In the genomic region with DNA sequence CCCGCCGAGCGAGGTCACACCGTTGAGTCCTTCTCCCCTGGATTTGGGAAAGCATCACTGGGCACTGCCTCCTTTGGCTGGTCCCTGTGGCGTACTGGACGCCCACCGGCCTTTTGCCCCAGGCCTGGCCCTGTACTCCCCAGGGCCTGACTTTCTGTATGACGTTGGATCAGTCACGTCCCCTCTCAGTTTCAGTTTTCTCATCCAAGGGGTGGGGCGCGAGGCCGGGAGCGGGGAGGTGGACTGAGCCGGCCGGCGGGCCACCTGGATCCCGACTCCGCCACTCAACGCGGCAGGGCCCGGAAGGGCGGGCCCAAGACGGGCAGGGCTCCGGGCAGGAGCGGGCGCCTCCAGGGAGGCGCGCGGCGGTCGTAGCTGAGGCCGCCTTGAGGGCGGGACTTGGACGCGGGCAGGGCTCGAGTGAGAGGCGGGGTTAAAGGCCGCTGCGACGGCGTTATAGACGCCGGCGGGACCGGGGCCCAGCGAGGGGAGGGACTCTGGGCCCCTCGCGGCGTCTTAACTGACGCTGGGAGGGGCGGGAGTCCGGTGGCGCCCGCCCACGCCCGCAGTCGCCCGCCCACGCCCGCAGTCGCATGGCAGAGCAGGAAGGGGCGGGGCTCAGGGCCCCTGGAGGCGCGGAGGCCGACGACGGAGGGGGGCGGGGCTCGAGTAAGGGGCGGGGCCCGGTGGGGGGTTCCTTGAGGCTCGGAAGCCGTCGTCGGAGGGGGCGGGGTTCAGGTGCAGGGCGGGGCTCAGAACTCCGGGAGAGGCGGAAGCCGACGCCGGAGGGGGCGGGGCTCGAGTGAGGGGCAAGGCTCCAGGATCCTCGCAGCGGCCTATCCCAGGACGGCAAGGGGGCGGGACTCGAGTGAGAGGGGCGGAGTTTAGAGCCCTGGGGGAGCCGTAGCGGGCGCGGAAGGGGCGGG, we compare ENCODE assay signal across 8 cellular contexts. TPM values are rescaled to one million over a fixed set of nuclear protein-coding genes. Genes with fewer than 3 reads are reported as not detected.
DNase-seq lines count a peak whose midpoint lies in the region; ATAC-seq and TF ChIP-seq lines count a peak whose summit lies in the region.

No MANE protein-coding gene starts in this region.

- intact Hi-C loops in left ventricle myocardium inferior (cut with micrococcal nuclease) (no loop called here), posterior vena cava (cut with DNase I) (loop anchor here (5.0 to 10.0 kb wide), 2 partner anchors 359 to 648 kb away; partner anchors contain the start of genes FAM120A (in 1 of the 2) and FAM120AOS (in 1 of the 2))

- peak overlapping the region; percentile 96 for H3K27ac Mint-ChIP-seq in T-cell

- TF ChIP-seq CTCF in left ventricle myocardium inferior (IDR thresholded peaks at IDR 0.05; ENCODE audit: borderline replicate concordance) (no peak), upper lobe of left lung (IDR thresholded peaks at IDR 0.05) (no peak)

- POLR2A ChIA-PET in T-cell (lab: Charles Lee), result interaction anchor here in 1 of 2 donors (0.6 kb wide), 2 partner anchors 36 to 66 kb away, joined by 3 read pairs; no protein-coding TSS in a partner anchor

- TF ChIP-seq POLR2A in GM15510 (IDR thresholded peaks at IDR 0.05; ENCODE audit: borderline replicate concordance, extremely low read depth, insufficient read length) (peak; percentile 80), upper lobe of left lung (IDR thresholded peaks at IDR 0.05) (peak; percentile 54 to 90 (median 78))

- H3K4me1 Mint-ChIP-seq in T-cell, result peaks cover 75 to 76% (median 76%) of the 10 kb centered on the region in 3 donors

- peak; percentile 59 for ATAC-seq in HG02884 (IDR thresholded peaks at IDR 0.05; ENCODE audit: unreplicated experiment)
- ATAC-seq in T-cell (replicated peaks in 1 of 4), result peak; percentile 78 to 84 (median 80)
- peak; percentile 93 to 96 for ATAC-seq in upper lobe of left lung (ENCODE audit: low FRiP score in 2 of 2)

- peak in 1 of 4 donors; percentile 4 for TF ChIP-seq EP300 in upper lobe of left lung (IDR thresholded peaks at IDR 0.05)

- H3K9me3 Mint-ChIP-seq in T-cell, result peaks cover 0 to 7% (median 4%) of the 10 kb centered on the region in 3 donors

- H3K27ac ChIP-seq in left ventricle myocardium inferior (replicated peaks), result peak overlapping the region; percentile 97
- H3K27ac ChIP-seq in upper lobe of left lung, result peak overlapping the region; percentile 89 to 98 (median 97)

- H3K4me3 Mint-ChIP-seq in T-cell, result peak overlapping the region; percentile 74 to 90 (median 84)

- peak; percentile 92 for DNase-seq in NCI-H146 treated with DMSO at 0.1 percent for 48 hours (lab: John Stamatoyannopoulos, UW; ENCODE audit: unreplicated experiment)
- peak; percentile 100 for DNase-seq in T-cell
- DNase-seq in amniotic epithelial cell (ENCODE audit: low read depth), result peak; percentile 96
- DNase-seq in left ventricle myocardium inferior, result peak; percentile 100
- DNase-seq in posterior vena cava (ENCODE audit: low spot score), result peak; percentile 100
- peak; percentile 100 for DNase-seq in upper lobe of left lung

- H3K36me3 Mint-ChIP-seq in T-cell, result peaks cover 10% of the 10 kb centered on the region

- peak overlapping the region; percentile 97 for H3K4me3 ChIP-seq in left ventricle myocardium inferior
- H3K4me3 ChIP-seq in upper lobe of left lung, result peak overlapping the region in 3 of 4 donors; percentile 67 to 88 (median 85)

- no peaks in the 10 kb centered on the region for H3K27me3 Mint-ChIP-seq in T-cell

- peaks cover 70% of the 10 kb centered on the region for H3K4me1 ChIP-seq in left ventricle myocardium inferior
- peaks cover 57 to 63% (median 61%) of the 10 kb centered on the region in 4 donors for H3K4me1 ChIP-seq in upper lobe of left lung

- CTCF ChIA-PET in T-cell (lab: Charles Lee), result interaction anchor here in 1 of 2 donors (0.7 to 1.3 kb wide), 2 partner anchors 31 to 67 kb away, joined by 6 to 8 read pairs; no protein-coding TSS in a partner anchor

- 8 to 28% methylated on average over 3 to 43 of the region's 95 CpGs for WGBS in upper lobe of left lung, 2 donors

- H3K27me3 ChIP-seq in left ventricle myocardium inferior (ENCODE audit: low read depth) (no peaks in the 10 kb centered on the region), upper lobe of left lung (no peaks in the 10 kb centered on the region)

- H3K36me3 ChIP-seq in left ventricle myocardium inferior (no peaks in the 10 kb centered on the region), upper lobe of left lung (no peaks in the 10 kb centered on the region)

- H3K9me3 ChIP-seq in left ventricle myocardium inferior (replicated peaks) (peaks cover 12% of the 10 kb centered on the region), upper lobe of left lung (peaks cover 0 to 9% (median 0%) of the 10 kb centered on the region in 4 donors)

RNA-seq across cellular contexts. Expression of gene CARD19, which starts 0.5 kb away (rescaled TPM):
- total RNA-seq in T-cell (10 to 100 TPM; 39.7 to 98.5 (median 72.8) TPM), left ventricle myocardium inferior (35.8 TPM), posterior vena cava (10 to 100 TPM; 40.8 to 43.0 TPM), upper lobe of left lung (10 to 100 TPM; 34.7 to 92.3 (median 41.7) TPM)

RNA-seq across cellular contexts. Expression of gene SUSD3, which starts 37.0 kb away (rescaled TPM):
- 10 to 100 TPM; 39.6 to 79.2 (median 71.2) TPM for total RNA-seq in T-cell
- total RNA-seq in left ventricle myocardium inferior, result 0.60 TPM
- 1 to 10 TPM; 1.4 to 5.2 TPM for total RNA-seq in posterior vena cava
- total RNA-seq in upper lobe of left lung, result 10 to 100 TPM in 1 of 6 donors, 1 to 10 TPM in 5; 3.9 to 17.8 (median 5.2) TPM

RNA-seq across cellular contexts. Expression of gene NINJ1, which starts 38.6 kb away (rescaled TPM):
- 100 to 1,000 TPM in 1 of 5 donors, 10 to 100 TPM in 4; 29.2 to 110 (median 32.0) TPM for total RNA-seq in T-cell
- total RNA-seq in left ventricle myocardium inferior, result 53.7 TPM
- 10 to 100 TPM; 30.6 to 39.5 TPM for total RNA-seq in posterior vena cava
- 10 to 100 TPM; 35.6 to 83.9 (median 56.8) TPM for total RNA-seq in upper lobe of left lung

Comparison
In these comparisons a context has a peak if more than half of its experiments do, and no peak if none do; other contexts are left out.
1. Peak in every context shown above with its lines: DNase-seq, ATAC-seq, H3K4me3 ChIP-seq and H3K27ac ChIP-seq.